Comparison of ENCODE assay signal across 1 cellular context in the genomic region with DNA sequence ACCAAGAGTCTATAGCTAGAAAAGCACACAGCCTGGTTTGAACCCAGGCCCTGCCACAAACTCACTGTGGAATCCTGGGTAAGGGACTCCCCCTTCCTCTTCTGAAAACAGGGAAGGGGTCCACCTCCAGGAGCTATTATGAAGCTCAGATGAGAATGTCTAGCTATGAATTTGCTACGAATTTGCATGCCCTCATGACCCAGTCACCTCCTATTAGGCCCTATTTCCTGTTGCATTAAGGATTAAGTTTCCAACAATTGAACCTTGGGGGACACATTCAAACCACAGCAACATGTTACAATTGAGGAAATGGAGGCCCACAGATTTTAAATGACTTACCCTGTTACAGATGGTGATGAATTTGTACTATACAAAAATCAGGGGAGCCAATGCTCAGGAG.
A peak's percentile ranks its signal among the peaks of the same experiment; 100 is the strongest.
TF ChIP-seq lines count a peak whose summit lies in the region.

No MANE protein-coding gene starts in this region.

TF ChIP-seq in GM12878, 131 proteins besides CTCF, POLR2A, EP300 and RAD21:
- TF ChIP-seq HDAC2 (IDR thresholded peaks at IDR 0.05) (no peak), SRF (IDR thresholded peaks at IDR 0.05; ENCODE audit: low read depth in 2 of 2, low read length in 2 of 2) (0 out of 4 replicates have a peak, but pooled peaks of 1 of the 2 experiments have one; percentile 24), NFXL1 (IDR thresholded peaks at IDR 0.05; ENCODE audit: borderline replicate concordance) (no peak), NRF1 (conservative IDR thresholded peaks at IDR 0.05; ENCODE audit: low read depth, low read length) (no peak), MAX (IDR thresholded peaks at IDR 0.05; ENCODE audit: low read depth, low read length) (no peak), SMARCA5 (IDR thresholded peaks at IDR 0.05) (0 out of 2 replicates have a peak, but pooled peaks have one; percentile 2), MTA2 (IDR thresholded peaks at IDR 0.05; ENCODE audit: low read depth) (no peak), IKZF1 (conservative IDR thresholded peaks at IDR 0.05) (no peak), POU2F2 (IDR thresholded peaks at IDR 0.05; ENCODE audit: borderline replicate concordance, low read depth, low read length) (peak; percentile 74; the same call in 2 of the 3 replicates), ZNF274 (IDR thresholded peaks at IDR 0.05; ENCODE audit: insufficient read depth, insufficient read length) (no peak), SPI1 (IDR thresholded peaks at IDR 0.05; ENCODE audit: borderline replicate concordance, insufficient read depth, low read depth, low read length) (peak; percentile 22; the same call in 1 of the 2 replicates), ESRRA (IDR thresholded peaks at IDR 0.05; ENCODE audit: low read length) (no peak), CHD1 (IDR thresholded peaks at IDR 0.05; ENCODE audit: low read depth, low read length) (no peak), ZNF622 (IDR thresholded peaks at IDR 0.05) (no peak), BCL11A (IDR thresholded peaks at IDR 0.05; ENCODE audit: low read depth, low read length) (no peak), SUPT20H (IDR thresholded peaks at IDR 0.05; ENCODE audit: borderline replicate concordance, control insufficient read depth, low read depth, low read length) (no peak), KDM1A (IDR thresholded peaks at IDR 0.05; ENCODE audit: borderline replicate concordance) (no peak), ZSCAN29 (IDR thresholded peaks at IDR 0.05) (no peak), NFIC (IDR thresholded peaks at IDR 0.05; ENCODE audit: low read depth, low read length) (peak; percentile 46; the same call in 1 of the 2 replicates), SP1 (IDR thresholded peaks at IDR 0.05; ENCODE audit: low read depth, low read length) (no peak), NR2F1 (conservative IDR thresholded peaks at IDR 0.05) (0 out of 2 replicates have a peak, but pooled peaks have one; percentile 52), TCF12 (IDR thresholded peaks at IDR 0.05; ENCODE audit: low read depth, low read length) (no peak), ZBTB33 (IDR thresholded peaks at IDR 0.05) (no peak), ASH2L (IDR thresholded peaks at IDR 0.05; ENCODE audit: borderline replicate concordance, low read depth) (0 out of 2 replicates have a peak, but pooled peaks have one; percentile 15)
- TF ChIP-seq, protein P1, sequence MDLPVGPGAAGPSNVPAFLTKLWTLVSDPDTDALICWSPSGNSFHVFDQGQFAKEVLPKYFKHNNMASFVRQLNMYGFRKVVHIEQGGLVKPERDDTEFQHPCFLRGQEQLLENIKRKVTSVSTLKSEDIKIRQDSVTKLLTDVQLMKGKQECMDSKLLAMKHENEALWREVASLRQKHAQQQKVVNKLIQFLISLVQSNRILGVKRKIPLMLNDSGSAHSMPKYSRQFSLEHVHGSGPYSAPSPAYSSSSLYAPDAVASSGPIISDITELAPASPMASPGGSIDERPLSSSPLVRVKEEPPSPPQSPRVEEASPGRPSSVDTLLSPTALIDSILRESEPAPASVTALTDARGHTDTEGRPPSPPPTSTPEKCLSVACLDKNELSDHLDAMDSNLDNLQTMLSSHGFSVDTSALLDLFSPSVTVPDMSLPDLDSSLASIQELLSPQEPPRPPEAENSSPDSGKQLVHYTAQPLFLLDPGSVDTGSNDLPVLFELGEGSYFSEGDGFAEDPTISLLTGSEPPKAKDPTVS (IDR thresholded peaks at IDR 0.05; ENCODE audit: low read depth, low read length): no peak
- TF ChIP-seq, protein P2, sequence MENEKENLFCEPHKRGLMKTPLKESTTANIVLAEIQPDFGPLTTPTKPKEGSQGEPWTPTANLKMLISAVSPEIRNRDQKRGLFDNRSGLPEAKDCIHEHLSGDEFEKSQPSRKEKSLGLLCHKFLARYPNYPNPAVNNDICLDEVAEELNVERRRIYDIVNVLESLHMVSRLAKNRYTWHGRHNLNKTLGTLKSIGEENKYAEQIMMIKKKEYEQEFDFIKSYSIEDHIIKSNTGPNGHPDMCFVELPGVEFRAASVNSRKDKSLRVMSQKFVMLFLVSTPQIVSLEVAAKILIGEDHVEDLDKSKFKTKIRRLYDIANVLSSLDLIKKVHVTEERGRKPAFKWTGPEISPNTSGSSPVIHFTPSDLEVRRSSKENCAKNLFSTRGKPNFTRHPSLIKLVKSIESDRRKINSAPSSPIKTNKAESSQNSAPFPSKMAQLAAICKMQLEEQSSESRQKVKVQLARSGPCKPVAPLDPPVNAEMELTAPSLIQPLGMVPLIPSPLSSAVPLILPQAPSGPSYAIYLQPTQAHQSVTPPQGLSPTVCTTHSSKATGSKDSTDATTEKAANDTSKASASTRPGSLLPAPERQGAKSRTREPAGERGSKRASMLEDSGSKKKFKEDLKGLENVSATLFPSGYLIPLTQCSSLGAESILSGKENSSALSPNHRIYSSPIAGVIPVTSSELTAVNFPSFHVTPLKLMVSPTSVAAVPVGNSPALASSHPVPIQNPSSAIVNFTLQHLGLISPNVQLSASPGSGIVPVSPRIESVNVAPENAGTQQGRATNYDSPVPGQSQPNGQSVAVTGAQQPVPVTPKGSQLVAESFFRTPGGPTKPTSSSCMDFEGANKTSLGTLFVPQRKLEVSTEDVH (IDR thresholded peaks at IDR 0.05; ENCODE audit: low read depth, partially characterized antibody): no peak
